24 cellular contexts compared by ENCODE assay signal in genomic region chr15:73902121-73903020, GRCh38. TPM values are rescaled to one million over a fixed set of nuclear protein-coding genes. Genes with fewer than 3 reads are reported as not detected.
DNase-seq lines count a peak whose midpoint lies in the region; ATAC-seq and TF ChIP-seq lines count a peak whose summit lies in the region.
"Had no signal": no experiment of that assay in that cellular context is flagged by ENCODE, and none has a peak within 500 bp of the region (broad histone marks: within the 10 kb centered on the region; RNA-seq: fewer than 3 reads in every experiment).

No MANE protein-coding gene starts in this region.

- H3K23ac ChIP-seq in mesendoderm (ENCODE audit: low read length), result no peak overlapping the region

- ATAC-seq in activated naive CD8-positive, alpha-beta T cell treated with anti-CD3 and anti-CD28 coated beads, Interleukin-2, amount 10 ng/mL, durations not matched to agents 7 days and 5 days (ENCODE audit: low read depth), result no peak
- ATAC-seq in gastroesophageal sphincter (no peak), HG03520 (IDR thresholded peaks at IDR 0.05; ENCODE audit: unreplicated experiment) (no peak)
- ATAC-seq: CD8-positive, alpha-beta T cell; Right ventricle myocardium inferior had no signal

- H3K27me3 Mint-ChIP-seq in activated naive CD8-positive, alpha-beta T cell treated with anti-CD3 and anti-CD28 coated beads, Interleukin-2, amount 10 ng/mL, durations not matched to agents 7 days and 5 days, result no peaks in the 10 kb centered on the region
- H3K27me3 Mint-ChIP-seq in activated naive CD8-positive, alpha-beta T cell treated with anti-CD3 and anti-CD28 coated beads for 36 hours, result no peaks in the 10 kb centered on the region
- H3K27me3 Mint-ChIP-seq in chondrocyte (ENCODE audit: low read depth), result no peaks in the 10 kb centered on the region

- POLR2A ChIA-PET in activated naive CD8-positive, alpha-beta T cell treated with anti-CD3 and anti-CD28 coated beads, Interleukin-2, amount 10 ng/mL, durations not matched to agents 7 days and 5 days (lab: Charles Lee), result no interaction called here

- no peak overlapping the region for H2BK120ac ChIP-seq in mesendoderm (ENCODE audit: low read depth, low read length)

- no peak for TF ChIP-seq POLR2A in gastroesophageal sphincter (IDR thresholded peaks at IDR 0.05)

- H2AK5ac ChIP-seq in mesendoderm (ENCODE audit: low read length), result no peak overlapping the region

- no peak overlapping the region for H2BK15ac ChIP-seq in mesendoderm (replicated peaks; ENCODE audit: low read depth)

- no peak for TF ChIP-seq EP300 in gastroesophageal sphincter (IDR thresholded peaks at IDR 0.05)

- peaks cover 11% of the 10 kb centered on the region for H3K4me1 Mint-ChIP-seq in activated naive CD8-positive, alpha-beta T cell treated with anti-CD3 and anti-CD28 coated beads, Interleukin-2, amount 10 ng/mL, durations not matched to agents 7 days and 5 days
- no peaks in the 10 kb centered on the region for H3K4me1 Mint-ChIP-seq in activated naive CD8-positive, alpha-beta T cell treated with anti-CD3 and anti-CD28 coated beads for 36 hours
- peaks cover 35% of the 10 kb centered on the region for H3K4me1 Mint-ChIP-seq in chondrocyte (ENCODE audit: low read depth)

- H4K8ac ChIP-seq in mesendoderm (ENCODE audit: low read depth, low read length), result no peak overlapping the region

- H3K4me1 ChIP-seq in mesendoderm (ENCODE audit: control insufficient read depth, low read depth, low read length), result no peaks in the 10 kb centered on the region
- peaks cover 0 to 17% (median 0%) of the 10 kb centered on the region in 3 donors for H3K4me1 ChIP-seq in gastroesophageal sphincter

- no peak overlapping the region for H3K56ac ChIP-seq in mesendoderm (ENCODE audit: low read length)

- no peak overlapping the region for H3K27ac ChIP-seq in mesendoderm (ENCODE audit: low read depth, low read length)
- H3K27ac ChIP-seq in gastroesophageal sphincter, result no peak overlapping the region

- no peak overlapping the region for H3K4me3 Mint-ChIP-seq in activated naive CD8-positive, alpha-beta T cell treated with anti-CD3 and anti-CD28 coated beads, Interleukin-2, amount 10 ng/mL, durations not matched to agents 7 days and 5 days
- H3K4me3 Mint-ChIP-seq in activated naive CD8-positive, alpha-beta T cell treated with anti-CD3 and anti-CD28 coated beads for 36 hours, result no peak overlapping the region
- no peak overlapping the region for H3K4me3 Mint-ChIP-seq in chondrocyte (ENCODE audit: unreplicated experiment)
- H3K4me3 Mint-ChIP-seq: CD8-positive, alpha-beta T cell; H9 had no signal

- H3K9me3 Mint-ChIP-seq in activated naive CD8-positive, alpha-beta T cell treated with anti-CD3 and anti-CD28 coated beads, Interleukin-2, amount 10 ng/mL, durations not matched to agents 7 days and 5 days, result no peaks in the 10 kb centered on the region
- H3K9me3 Mint-ChIP-seq in activated naive CD8-positive, alpha-beta T cell treated with anti-CD3 and anti-CD28 coated beads for 36 hours, result no peaks in the 10 kb centered on the region
- H3K9me3 Mint-ChIP-seq in chondrocyte (ENCODE audit: low read depth), result no peaks in the 10 kb centered on the region
- H3K9me3 Mint-ChIP-seq: CD8-positive, alpha-beta T cell had no signal

- H3K79me2 ChIP-seq in mesendoderm (ENCODE audit: control insufficient read depth, insufficient read depth, low read length), result no peaks in the 10 kb centered on the region

- peak; percentile 11 for DNase-seq in activated naive CD8-positive, alpha-beta T cell treated with anti-CD3 and anti-CD28 coated beads, Interleukin-2, amount 10 ng/mL, durations not matched to agents 7 days and 5 days
- no peak for DNase-seq in activated naive CD8-positive, alpha-beta T cell treated with anti-CD3 and anti-CD28 coated beads for 36 hours
- DNase-seq in chondrocyte (ENCODE audit: low spot score) (peak; percentile 59), mesendoderm (peak; percentile 74), AG08395 (ENCODE audit: low spot score) (no peak)
- DNase-seq: 8988T; AML-193; C1 segment of cervical spinal cord; CD8-positive, alpha-beta T cell; DMS153; GDM1; H9; Kasumi-1; NCI-H1417 treated with DMSO at 0.1 percent for 48 hours; NCI-H187; NCI-H446; NCI-H526; OCI-M1 had no signal

- no peaks in the 10 kb centered on the region for H3K27me3 ChIP-seq in mesendoderm (ENCODE audit: insufficient read depth, low read length, poor library complexity)
- H3K27me3 ChIP-seq in gastroesophageal sphincter, result no peaks in the 10 kb centered on the region

- H3K4me2 ChIP-seq in mesendoderm (ENCODE audit: low read length), result no peak overlapping the region

- no peak overlapping the region for H3K18ac ChIP-seq in mesendoderm (ENCODE audit: low read length)

- no peaks in the 10 kb centered on the region for H3K9me3 ChIP-seq in gastroesophageal sphincter

- H3K9ac ChIP-seq in mesendoderm (ENCODE audit: low read length), result no peak overlapping the region

- no peak overlapping the region for H3K27ac Mint-ChIP-seq in activated naive CD8-positive, alpha-beta T cell treated with anti-CD3 and anti-CD28 coated beads, Interleukin-2, amount 10 ng/mL, durations not matched to agents 7 days and 5 days
- H3K27ac Mint-ChIP-seq in activated naive CD8-positive, alpha-beta T cell treated with anti-CD3 and anti-CD28 coated beads for 36 hours, result no peak overlapping the region
- no peak overlapping the region for H3K27ac Mint-ChIP-seq in chondrocyte (ENCODE audit: unreplicated experiment)
- H3K27ac Mint-ChIP-seq: CD8-positive, alpha-beta T cell; H9 had no signal

- TF ChIP-seq CTCF in chondrocyte (IDR thresholded peaks at IDR 0.05), result no peak
- TF ChIP-seq CTCF in gastroesophageal sphincter (IDR thresholded peaks at IDR 0.05), result no peak

- H4K5ac ChIP-seq in mesendoderm (ENCODE audit: low read length), result no peak overlapping the region

- no peak overlapping the region for H3K4me3 ChIP-seq in mesendoderm (ENCODE audit: low read length)
- H3K4me3 ChIP-seq in gastroesophageal sphincter, result no peak overlapping the region

- no peaks in the 10 kb centered on the region for H3K79me1 ChIP-seq in mesendoderm (ENCODE audit: low read length)

- H3K4ac ChIP-seq in mesendoderm (ENCODE audit: low read depth, low read length), result no peak overlapping the region

- peaks cover 10% of the 10 kb centered on the region for H3K36me3 Mint-ChIP-seq in activated naive CD8-positive, alpha-beta T cell treated with anti-CD3 and anti-CD28 coated beads, Interleukin-2, amount 10 ng/mL, durations not matched to agents 7 days and 5 days
- no peaks in the 10 kb centered on the region for H3K36me3 Mint-ChIP-seq in activated naive CD8-positive, alpha-beta T cell treated with anti-CD3 and anti-CD28 coated beads for 36 hours
- peaks cover 15% of the 10 kb centered on the region for H3K36me3 Mint-ChIP-seq in chondrocyte (ENCODE audit: low read depth)

- H3K36me3 ChIP-seq in mesendoderm (ENCODE audit: control insufficient read depth, insufficient read depth, low read length) (no peaks in the 10 kb centered on the region), gastroesophageal sphincter (no peaks in the 10 kb centered on the region)

- WGBS in mesendoderm (ENCODE audit: extremely low coverage, insufficient coverage, low lambda C conversion rate), result no CpG with 5 or more reads among the region's 11 CpGs
- 82 to 87% methylated on average over 3 to 4 of the region's 11 CpGs for WGBS in gastroesophageal sphincter (ENCODE audit: low coverage in 1 of 2), 2 donors

- H2BK5ac ChIP-seq in mesendoderm (ENCODE audit: low read length), result no peak overlapping the region

RNA-seq across cellular contexts. Expression of gene LOXL1, which starts 23.9 kb away (rescaled TPM):
- 10 to 100 TPM in 1 of 2 experiments, 1 to 10 TPM in 1; 8.8 to 10.5 TPM for total RNA-seq in activated naive CD8-positive, alpha-beta T cell treated with anti-CD3 and anti-CD28 coated beads, Interleukin-2, amount 10 ng/mL, durations not matched to agents 7 days and 5 days
- total RNA-seq in activated naive CD8-positive, alpha-beta T cell treated with anti-CD3 and anti-CD28 coated beads for 36 hours, result 1 to 10 TPM; 2.1 to 2.4 TPM
- total RNA-seq in chondrocyte, result 428 to 446 TPM (median 444 TPM) in 3 replicates
- polyA plus RNA-seq in mesendoderm (2013, experiment 1 of 2), result 7.6 TPM
- 7.6 TPM for polyA plus RNA-seq in mesendoderm (2013, experiment 2 of 2)
- 10 to 100 TPM; 22.9 to 63.0 (median 34.5) TPM for total RNA-seq in gastroesophageal sphincter

RNA-seq across cellular contexts. Expression of gene TBC1D21, which starts 29.0 kb away (rescaled TPM):
- not detected for total RNA-seq in activated naive CD8-positive, alpha-beta T cell treated with anti-CD3 and anti-CD28 coated beads, Interleukin-2, amount 10 ng/mL, durations not matched to agents 7 days and 5 days
- not detected for total RNA-seq in activated naive CD8-positive, alpha-beta T cell treated with anti-CD3 and anti-CD28 coated beads for 36 hours
- not detected in 3 replicates for total RNA-seq in chondrocyte
- polyA plus RNA-seq in mesendoderm (2013, experiment 1 of 2), result not detected
- polyA plus RNA-seq in mesendoderm (2013, experiment 2 of 2), result not detected
- total RNA-seq in gastroesophageal sphincter, result not detected
- total RNA-seq: CD8-positive, alpha-beta T cell; Daoy; H9; MCF 10A; Right ventricle myocardium inferior; SK-MEL-5 had no signal

Comparison
In these comparisons a context has a peak if more than half of its experiments do, and no peak if none do; other contexts are left out.
1. DNase-seq: peak in activated naive CD8-positive, alpha-beta T cell treated with anti-CD3 and anti-CD28 coated beads, Interleukin-2, amount 10 ng/mL, durations not matched to agents 7 days and 5 days (single experiment), chondrocyte (single experiment) and mesendoderm (single experiment); none in activated naive CD8-positive, alpha-beta T cell treated with anti-CD3 and anti-CD28 coated beads for 36 hours (single experiment) and AG08395 (single experiment).